8 cellular contexts compared by ENCODE assay signal in the genomic region with DNA sequence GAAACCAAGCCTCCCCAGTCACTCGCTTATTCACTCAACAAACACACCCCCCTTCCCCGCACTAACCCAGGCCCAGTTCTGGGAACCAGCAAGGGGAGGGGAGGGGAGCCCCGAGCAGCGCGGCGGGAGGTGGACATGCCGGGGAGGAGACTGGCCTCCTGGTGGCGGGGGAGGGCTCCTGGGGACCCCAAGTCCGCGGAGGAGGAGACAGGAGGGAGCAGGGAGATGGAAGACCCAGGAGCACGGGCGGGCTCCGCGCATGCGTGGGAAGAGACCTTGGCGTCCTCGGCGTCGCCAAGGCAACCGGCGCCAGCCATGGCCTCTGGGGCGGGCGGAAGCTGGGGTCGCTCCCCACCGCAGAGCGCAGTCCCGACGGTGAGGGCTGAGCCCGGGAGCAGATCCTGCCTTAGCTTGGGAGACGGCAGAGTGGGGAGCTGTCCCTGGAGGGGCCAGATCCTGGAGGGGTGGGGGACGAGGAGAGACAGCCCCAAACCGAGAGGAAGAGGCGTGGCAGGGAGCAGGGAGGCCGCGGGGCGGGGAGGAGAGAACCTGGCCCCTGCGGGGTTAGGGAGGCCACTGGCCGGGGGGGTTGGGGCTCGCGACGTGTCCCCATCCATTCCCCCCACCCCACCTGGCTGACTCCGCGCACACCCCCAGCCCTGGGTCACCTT. TPM values are rescaled to one million over a fixed set of nuclear protein-coding genes. Genes with fewer than 3 reads are reported as not detected.
A peak's percentile ranks its signal among the peaks of the same experiment; 100 is the strongest.
DNase-seq lines count a peak whose midpoint lies in the region; ATAC-seq and TF ChIP-seq lines count a peak whose summit lies in the region.

A gene (plus strand): TSS at position 302 of the 671 bp plus-strand sequence. CDS start 14 bp downstream, at position 316.

- peak within 1 kb of the TSS; percentile 70 for H3K4me3 ChIP-seq in MM.1S (ENCODE audit: low read length)
- H3K4me3 ChIP-seq in astrocyte of the cerebellum (ENCODE audit: low read depth, low read length), result peak within 1 kb of the TSS; percentile 57
- peak within 1 kb of the TSS; percentile 82 for H3K4me3 ChIP-seq in iPS-18a (ENCODE audit: low read length)
- H3K4me3 ChIP-seq in skeletal muscle satellite cell (ENCODE audit: low read length), result peak within 1 kb of the TSS; percentile 88

- H3K27ac ChIP-seq in MM.1S (ENCODE audit: low read length), result no peak within 1 kb of the TSS
- no peak within 1 kb of the TSS for H3K27ac ChIP-seq in iPS-18a (ENCODE audit: low read length)

- ATAC-seq in GM18907 (IDR thresholded peaks at IDR 0.05; ENCODE audit: unreplicated experiment), result peak; percentile 59
- no peak for ATAC-seq in GM18873 (IDR thresholded peaks at IDR 0.05; ENCODE audit: low FRiP score, unreplicated experiment)

- H3K9me3 ChIP-seq in MM.1S (replicated peaks; ENCODE audit: insufficient read depth, low read length), result no peaks in the 10 kb centered on the region
- H3K9me3 ChIP-seq in iPS-18a (ENCODE audit: control insufficient read depth, low read depth, low read length), result no peaks in the 10 kb centered on the region
- no peaks in the 10 kb centered on the region for H3K9me3 ChIP-seq in skeletal muscle satellite cell (replicated peaks; ENCODE audit: low read length)

- H3F3A ChIP-seq in MM.1S (ENCODE audit: insufficient read depth, low read length), result no peaks in the 10 kb centered on the region

- H3K4me1 ChIP-seq in MM.1S (ENCODE audit: low read length), result no peaks in the 10 kb centered on the region
- no peaks in the 10 kb centered on the region for H3K4me1 ChIP-seq in iPS-18a (ENCODE audit: control insufficient read depth, low read depth, low read length)
- H3K4me1 ChIP-seq in skeletal muscle satellite cell (ENCODE audit: control insufficient read depth, insufficient read depth, low read length), result peaks cover 6% of the 10 kb centered on the region

- peak; percentile 75 for DNase-seq in 8988T
- peak; percentile 49 for DNase-seq in MM.1S
- DNase-seq in T1000 (lab: John Stamatoyannopoulos, UW), result peak; percentile 48
- no peak for DNase-seq in astrocyte of the cerebellum (ENCODE audit: low read depth)

- no peaks in the 10 kb centered on the region for H3K36me3 ChIP-seq in MM.1S (replicated peaks; ENCODE audit: insufficient read depth, low read length)
- no peaks in the 10 kb centered on the region for H3K36me3 ChIP-seq in iPS-18a (ENCODE audit: control insufficient read depth, low read depth, low read length)
- H3K36me3 ChIP-seq in skeletal muscle satellite cell (ENCODE audit: insufficient read depth, low read length), result no peaks in the 10 kb centered on the region

- peak within 1 kb of the TSS; percentile 83 for H3K4me2 ChIP-seq in MM.1S (ENCODE audit: low read depth, low read length)
- H3K4me2 ChIP-seq in skeletal muscle satellite cell (ENCODE audit: low read length), result peak within 1 kb of the TSS; percentile 99

- TF ChIP-seq CTCF in MM.1S (IDR thresholded peaks at IDR 0.05; ENCODE audit: low read length) (no peak), astrocyte of the cerebellum (IDR thresholded peaks at IDR 0.05; ENCODE audit: low read depth, low read length, missing control alignments) (no peak)

- in situ Hi-C loops in astrocyte of the cerebellum (cut with HindIII; ENCODE audit: low sequenced_read_pairs), result no loop called here

- peak within 1 kb of the TSS; percentile 77 for H2AFZ ChIP-seq in MM.1S (ENCODE audit: low read length)

- H3K27me3 ChIP-seq in MM.1S (replicated peaks; ENCODE audit: insufficient read depth, low read length) (no peaks in the 10 kb centered on the region), iPS-18a (ENCODE audit: control insufficient read depth, insufficient read depth, low read length) (peaks cover 23% of the 10 kb centered on the region), skeletal muscle satellite cell (ENCODE audit: control insufficient read depth, insufficient read depth, low read length) (peaks cover 64% of the 10 kb centered on the region)

- H3K9ac ChIP-seq in MM.1S (ENCODE audit: low read length) (no peak within 1 kb of the TSS; the same call in 1 of the 2 replicates), iPS-18a (ENCODE audit: low read length) (no peak within 1 kb of the TSS), skeletal muscle satellite cell (ENCODE audit: low read depth, low read length) (peak within 1 kb of the TSS; percentile 26)

- H4K20me1 ChIP-seq in MM.1S (ENCODE audit: insufficient read depth, low read length), result no peaks in the 10 kb centered on the region

- H3K9me2 ChIP-seq in MM.1S (replicated peaks; ENCODE audit: insufficient read depth, low read length), result no peaks in the 10 kb centered on the region

- no peaks in the 10 kb centered on the region for H3K79me2 ChIP-seq in MM.1S (ENCODE audit: low read length)

RNA-seq across cellular contexts. Expression of the gene that starts here (rescaled TPM):
- total RNA-seq in skeletal muscle satellite cell (2012; rRNA removed), result 0.44 and 1.5 TPM in 2 replicates
